9 cellular contexts compared by ENCODE assay signal in genomic region chr4:145804134-145804533, GRCh38.
A peak's percentile ranks its signal among the peaks of the same experiment; 100 is the strongest.
DNase-seq lines count a peak whose midpoint lies in the region; ATAC-seq and TF ChIP-seq lines count a peak whose summit lies in the region.
"Had no signal": no experiment of that assay in that cellular context is flagged by ENCODE, and none has a peak within 500 bp of the region (broad histone marks: within the 10 kb centered on the region; RNA-seq: fewer than 3 reads in every experiment).

No MANE protein-coding gene starts in this region.

- ATAC-seq in right cardiac atrium (peak; percentile 89 to 96), thoracic aorta (ENCODE audit: insufficient number of reproducible peaks, low FRiP score, low read depth) (peak; percentile 78), HG03025 (IDR thresholded peaks at IDR 0.05; ENCODE audit: low FRiP score, unreplicated experiment) (no peak)
- ATAC-seq: activated CD4-positive, CD25-positive, alpha-beta regulatory T cell treated with anti-CD3 and anti-CD28 coated beads, Interleukin-2, amount 50 U/mL, for 24 hours had no signal

- H3K4me3 ChIP-seq in astrocyte of the spinal cord (ENCODE audit: low read depth, low read length) (no peak overlapping the region), right cardiac atrium (ENCODE audit: low read length) (no peak overlapping the region), thoracic aorta (no peak overlapping the region)

- intact Hi-C loops in right cardiac atrium (cut with DNase I): no loop called here

- H3K9me3 ChIP-seq in right cardiac atrium (ENCODE audit: control insufficient read depth, low read length): no peaks in the 10 kb centered on the region
- no peaks in the 10 kb centered on the region for H3K9me3 ChIP-seq in thoracic aorta

- H3K4me1 ChIP-seq in right cardiac atrium (ENCODE audit: control insufficient read depth, insufficient read depth, low read length): peaks cover 3% of the 10 kb centered on the region
- H3K4me1 ChIP-seq in thoracic aorta (ENCODE audit: control insufficient read depth in 1 of 2, low read depth in 2 of 2): peaks cover 15 to 41% of the 10 kb centered on the region in 2 donors

- DNase-seq in HT1080 (ENCODE audit: low read depth) (peak; percentile 48), astrocyte of the spinal cord (ENCODE audit: low read depth, low spot score) (peak; percentile 86), right cardiac atrium (no peak), thoracic aorta (ENCODE audit: low spot score) (no peak), Ammon's horn (ENCODE audit: low spot score) (no peak), NCI-H524 treated with DMSO at 0.1 percent for 48 hours (lab: John Stamatoyannopoulos, UW) (no peak)
- DNase-seq: NCI-H2029 treated with DMSO at 0.1 percent for 48 hours had no signal

- no peaks in the 10 kb centered on the region for H3K36me3 ChIP-seq in thoracic aorta

- no peaks in the 10 kb centered on the region for H3K27me3 ChIP-seq in right cardiac atrium (ENCODE audit: control insufficient read depth, insufficient read depth)
- no peaks in the 10 kb centered on the region for H3K27me3 ChIP-seq in thoracic aorta (replicated peaks; ENCODE audit: insufficient read depth)

- H3K27ac ChIP-seq in right cardiac atrium (ENCODE audit: low read length) (no peak overlapping the region), thoracic aorta (peak overlapping the region; percentile 26 to 34)

- WGBS in right cardiac atrium: 25% methylated on average over 1 of the region's 1 CpG

- no peak for TF ChIP-seq CTCF in astrocyte of the spinal cord (IDR thresholded peaks at IDR 0.05; ENCODE audit: low read depth, low read length)
- no peak for TF ChIP-seq CTCF in thoracic aorta (IDR thresholded peaks at IDR 0.05)

- in situ Hi-C loops in astrocyte of the spinal cord (cut with HindIII; ENCODE audit: low sequenced_read_pairs): no loop called here

Comparison
In these comparisons a context has a peak if more than half of its experiments do, and no peak if none do; other contexts are left out.
1. DNase-seq: peak in HT1080 (single experiment) and astrocyte of the spinal cord (single experiment); none in right cardiac atrium (0 of 3), thoracic aorta (single experiment), Ammon's horn (single experiment) and NCI-H524 treated with DMSO at 0.1 percent for 48 hours (single experiment).